In genomic region chr10:30502266-30503058, GRCh38 we compare ENCODE assay signal across 1 cellular context.
TF ChIP-seq lines count a peak whose summit lies in the region.

No MANE protein-coding gene starts in this region.

TF ChIP-seq in SK-N-SH, 30 proteins besides CTCF, POLR2A, EP300 and RAD21 (continued from another document):
- TF ChIP-seq, protein P1, sequence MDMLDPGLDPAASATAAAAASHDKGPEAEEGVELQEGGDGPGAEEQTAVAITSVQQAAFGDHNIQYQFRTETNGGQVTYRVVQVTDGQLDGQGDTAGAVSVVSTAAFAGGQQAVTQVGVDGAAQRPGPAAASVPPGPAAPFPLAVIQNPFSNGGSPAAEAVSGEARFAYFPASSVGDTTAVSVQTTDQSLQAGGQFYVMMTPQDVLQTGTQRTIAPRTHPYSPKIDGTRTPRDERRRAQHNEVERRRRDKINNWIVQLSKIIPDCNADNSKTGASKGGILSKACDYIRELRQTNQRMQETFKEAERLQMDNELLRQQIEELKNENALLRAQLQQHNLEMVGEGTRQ (IDR thresholded peaks at IDR 0.05; ENCODE audit: borderline replicate concordance, low read depth, low read length) = no peak
- TF ChIP-seq JUND (IDR thresholded peaks at IDR 0.05) (no peak), RFX5 (IDR thresholded peaks at IDR 0.05; ENCODE audit: low read length) (no peak), NFIC (IDR thresholded peaks at IDR 0.05; ENCODE audit: borderline replicate concordance) (no peak), TCF12 (IDR thresholded peaks at IDR 0.05) (no peak), MEF2A (IDR thresholded peaks at IDR 0.05; ENCODE audit: borderline replicate concordance, low read depth) (no peak), GATA2 (CRISPR knock-in tag; IDR thresholded peaks at IDR 0.05) (no peak)
- TF ChIP-seq, protein P2, sequence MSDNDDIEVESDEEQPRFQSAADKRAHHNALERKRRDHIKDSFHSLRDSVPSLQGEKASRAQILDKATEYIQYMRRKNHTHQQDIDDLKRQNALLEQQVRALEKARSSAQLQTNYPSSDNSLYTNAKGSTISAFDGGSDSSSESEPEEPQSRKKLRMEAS (IDR thresholded peaks at IDR 0.05; ENCODE audit: low read depth) = no peak
- TF ChIP-seq, protein P3, sequence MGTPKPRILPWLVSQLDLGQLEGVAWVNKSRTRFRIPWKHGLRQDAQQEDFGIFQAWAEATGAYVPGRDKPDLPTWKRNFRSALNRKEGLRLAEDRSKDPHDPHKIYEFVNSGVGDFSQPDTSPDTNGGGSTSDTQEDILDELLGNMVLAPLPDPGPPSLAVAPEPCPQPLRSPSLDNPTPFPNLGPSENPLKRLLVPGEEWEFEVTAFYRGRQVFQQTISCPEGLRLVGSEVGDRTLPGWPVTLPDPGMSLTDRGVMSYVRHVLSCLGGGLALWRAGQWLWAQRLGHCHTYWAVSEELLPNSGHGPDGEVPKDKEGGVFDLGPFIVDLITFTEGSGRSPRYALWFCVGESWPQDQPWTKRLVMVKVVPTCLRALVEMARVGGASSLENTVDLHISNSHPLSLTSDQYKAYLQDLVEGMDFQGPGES (IDR thresholded peaks at IDR 0.05; ENCODE audit: low read depth, low read length) = no peak
